In the genomic region with DNA sequence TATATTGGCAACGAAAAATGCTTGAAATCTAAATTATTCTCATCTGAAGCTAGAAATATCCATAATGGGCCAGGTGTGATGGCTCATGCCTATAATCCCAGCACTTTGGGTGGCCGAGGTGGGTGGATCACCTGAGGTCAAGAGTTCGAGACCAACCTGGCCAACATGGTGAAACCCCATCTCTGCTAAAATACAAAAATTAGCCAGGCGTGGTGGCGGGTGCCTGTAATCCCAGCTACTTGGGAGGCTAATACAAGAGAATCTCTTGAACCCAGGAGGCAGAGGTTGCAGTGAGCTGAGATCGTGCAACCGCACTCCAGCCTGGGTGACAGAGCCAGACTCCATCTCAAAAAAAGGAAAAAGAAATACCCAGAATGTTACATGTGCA, we compare ENCODE assay signal across 3 cellular contexts. TPM values are rescaled to one million over a fixed set of nuclear protein-coding genes. Genes with fewer than 3 reads are reported as not detected.
"Had no signal": no experiment of that assay in that cellular context is flagged by ENCODE, and none has a peak within 500 bp of the region (broad histone marks: within the 10 kb centered on the region; RNA-seq: fewer than 3 reads in every experiment).

No MANE protein-coding gene starts in this region.

RNA-seq across cellular contexts. Expression of gene NKD1, which starts 11.9 kb away (rescaled TPM):
- total RNA-seq: GM23248, HFFc6, IMR-90 had no signal
- polyA plus RNA-seq: GM23248, IMR-90 had no signal
